30 cellular contexts compared by ENCODE assay signal in genomic region chr2:51256736-51257135, GRCh38.
"Had no signal": no experiment of that assay in that cellular context is flagged by ENCODE, and none has a peak within 500 bp of the region (broad histone marks: within the 10 kb centered on the region; RNA-seq: fewer than 3 reads in every experiment).

No MANE protein-coding gene starts in this region.

- ATAC-seq: activated CD8-positive, alpha-beta T cell treated with anti-CD3 and anti-CD28 coated beads for 36 hours; activated T-cell treated with anti-CD3 and anti-CD28 coated beads, Interleukin-2, amount 50 U/mL, for 72 hours; activated T-helper 17 cell treated with anti-CD3 and anti-CD28 coated beads, Interleukin-2, amount 50 U/mL, for 72 hours had no signal

- H3K36me3 Mint-ChIP-seq: activated naive CD8-positive, alpha-beta T cell treated with anti-CD3 and anti-CD28 coated beads for 36 hours had no signal

- H3K9me3 ChIP-seq: SJCRH30 had no signal

- H3K27me3 ChIP-seq: brain microvascular endothelial cell, SJCRH30 had no signal

- FAIRE-seq: TTC549 had no signal

- H3K36me3 ChIP-seq: brain microvascular endothelial cell, SJCRH30 had no signal

- H3K27ac Mint-ChIP-seq: activated CD4-positive, alpha-beta T cell treated with anti-CD3 and anti-CD28 coated beads, Interleukin-2, amount 10 ng/mL, durations not matched to agents 24 days and 14 days; activated CD8-positive, alpha-beta T cell treated with anti-CD3 and anti-CD28 coated beads for 36 hours; activated naive CD8-positive, alpha-beta T cell treated with anti-CD3 and anti-CD28 coated beads for 36 hours; activated T-cell treated with anti-CD3 and anti-CD28 coated beads, Interleukin-2, amount 50 U/mL, for 72 hours; activated T-helper 17 cell treated with anti-CD3 and anti-CD28 coated beads, Interleukin-2, amount 50 U/mL, for 72 hours had no signal

- H3K4me1 Mint-ChIP-seq: activated CD4-positive, alpha-beta T cell treated with anti-CD3 and anti-CD28 coated beads, Interleukin-2, amount 10 ng/mL, durations not matched to agents 24 days and 14 days; activated naive CD8-positive, alpha-beta T cell treated with anti-CD3 and anti-CD28 coated beads for 36 hours; activated T-helper 17 cell treated with anti-CD3 and anti-CD28 coated beads, Interleukin-2, amount 50 U/mL, for 72 hours had no signal

- H3K27ac ChIP-seq: brain microvascular endothelial cell, SJCRH30, SK-N-MC had no signal

- H3K4me1 ChIP-seq: SJCRH30 had no signal

- H3K4me3 Mint-ChIP-seq: activated CD4-positive, alpha-beta T cell treated with anti-CD3 and anti-CD28 coated beads, Interleukin-2, amount 10 ng/mL, durations not matched to agents 24 days and 14 days; activated CD8-positive, alpha-beta T cell treated with anti-CD3 and anti-CD28 coated beads for 36 hours; activated naive CD8-positive, alpha-beta T cell treated with anti-CD3 and anti-CD28 coated beads for 36 hours; activated T-cell treated with anti-CD3 and anti-CD28 coated beads, Interleukin-2, amount 50 U/mL, for 72 hours; activated T-helper 17 cell treated with anti-CD3 and anti-CD28 coated beads, Interleukin-2, amount 50 U/mL, for 72 hours had no signal

- H3K27me3 Mint-ChIP-seq: activated CD4-positive, alpha-beta T cell treated with anti-CD3 and anti-CD28 coated beads, Interleukin-2, amount 10 ng/mL, durations not matched to agents 24 days and 14 days; activated CD8-positive, alpha-beta T cell treated with anti-CD3 and anti-CD28 coated beads for 36 hours; activated naive CD8-positive, alpha-beta T cell treated with anti-CD3 and anti-CD28 coated beads for 36 hours; activated T-helper 17 cell treated with anti-CD3 and anti-CD28 coated beads, Interleukin-2, amount 50 U/mL, for 72 hours had no signal

- H3K4me3 ChIP-seq: SJCRH30, SK-N-MC had no signal

- DNase-seq: activated CD4-positive, alpha-beta T cell treated with anti-CD3 and anti-CD28 coated beads, Interleukin-2, amount 10 ng/mL, durations not matched to agents 24 days and 14 days; activated CD4-positive, alpha-beta T cell treated with anti-CD3 and anti-CD28 coated beads, Interleukin-2, amount 50 U/mL, for 4 hours; activated CD8-positive, alpha-beta T cell treated with anti-CD3 and anti-CD28 coated beads for 36 hours; activated effector memory CD4-positive, alpha-beta T cell treated with anti-CD3 and anti-CD28 coated beads, Interleukin-2, amount 50 U/mL, for 16 hours; activated naive CD4-positive, alpha-beta T cell; activated naive CD4-positive, alpha-beta T cell treated with anti-CD3 and anti-CD28 coated beads, Interleukin-2, amount 50 U/mL, for 16 hours; activated naive CD8-positive, alpha-beta T cell treated with anti-CD3 and anti-CD28 coated beads for 36 hours; activated T-cell treated with anti-CD3 and anti-CD28 coated beads, Interleukin-2, amount 50 U/mL, for 1 hour; activated T-cell treated with anti-CD3 and anti-CD28 coated beads, Interleukin-2, amount 50 U/mL, for 72 hours; amniotic stem cell; aorta; brain microvascular endothelial cell; cerebellar nuclear complex; Kasumi-1; KG1; NCI-H1092 treated with DMSO at 0.1 percent for 48 hours; NCI-H1436 treated with DMSO at 0.1 percent for 48 hours; NCI-H1694 treated with DMSO at 0.1 percent for 48 hours; NCI-H2029; NCI-H2171 treated with DMSO at 0.1 percent for 48 hours; NCI-H2227 treated with DMSO at 0.1 percent for 48 hours; NCI-H446; NCI-H510A treated with DMSO at 0.1 percent for 48 hours; NCI-H748 treated with DMSO at 0.1 percent for 48 hours; OCI-M1; SHP77; SJCRH30 had no signal
